In the genomic region with DNA sequence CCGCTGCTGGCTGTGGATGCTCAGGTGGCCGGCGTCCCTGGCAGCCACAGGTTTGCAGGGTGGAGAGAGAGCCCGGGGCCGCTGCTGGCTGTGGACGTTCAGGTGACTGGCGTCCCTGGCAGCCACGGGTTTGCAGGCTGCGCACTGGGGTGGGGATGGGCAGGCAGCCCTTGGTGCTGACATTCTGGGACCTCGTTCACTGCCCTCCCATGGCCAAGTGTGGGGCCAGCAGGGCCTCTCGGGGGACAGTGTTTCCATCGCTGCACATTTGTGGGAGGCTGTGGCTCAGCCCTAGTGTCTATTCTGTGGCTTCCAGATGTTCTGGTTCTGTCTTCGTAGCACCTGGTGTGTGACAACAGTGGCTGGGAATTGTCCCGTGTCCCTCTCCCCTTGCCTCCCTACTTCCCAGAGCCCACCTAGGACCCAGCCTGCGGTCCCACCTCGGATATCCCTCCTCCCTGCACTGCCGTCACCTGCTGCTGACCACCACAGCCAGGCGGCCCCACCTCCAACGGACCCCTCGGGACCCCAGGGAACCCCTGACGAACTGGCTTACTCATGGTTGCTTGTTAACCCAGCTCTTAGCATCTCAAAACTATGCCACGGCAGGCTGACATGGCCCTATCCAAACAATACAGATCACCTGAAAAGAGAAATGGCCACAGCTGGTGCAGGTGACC, we compare ENCODE assay signal across 21 cellular contexts. TPM values are rescaled to one million over a fixed set of nuclear protein-coding genes. Genes with fewer than 3 reads are reported as not detected.
DNase-seq lines count a peak whose midpoint lies in the region; ATAC-seq and TF ChIP-seq lines count a peak whose summit lies in the region.
"Had no signal": no experiment of that assay in that cellular context is flagged by ENCODE, and none has a peak within 500 bp of the region (broad histone marks: within the 10 kb centered on the region; RNA-seq: fewer than 3 reads in every experiment).

No MANE protein-coding gene starts in this region.

- H3K36me3 ChIP-seq in endocrine pancreas (ENCODE audit: control insufficient read depth, insufficient read depth, low read length) = no peaks in the 10 kb centered on the region
- H3K36me3 ChIP-seq: HAP-1, Peyer's patch had no signal

- ATAC-seq in left ventricle myocardium superior = no peak
- ATAC-seq in left cardiac atrium = no peak
- ATAC-seq in stimulated activated effector memory CD8-positive, alpha-beta T cell treated with anti-CD3 and anti-CD28 coated beads, Interleukin-12 subunit alpha, Interleukin-12 subunit beta, amount 100 ng/mL, for 72 hours = no peak
- no peak for ATAC-seq in stimulated activated naive CD8-positive, alpha-beta T cell treated with anti-CD3 and anti-CD28 coated beads, Interleukin-15, amount 100 ng/mL, for 72 hours

- H3K4me3 Mint-ChIP-seq in H9 (no peak overlapping the region), type B pancreatic cell (no peak overlapping the region)
- H3K4me3 Mint-ChIP-seq in stimulated activated effector memory CD8-positive, alpha-beta T cell treated with anti-CD3 and anti-CD28 coated beads, Interleukin-12 subunit alpha, Interleukin-12 subunit beta, amount 100 ng/mL, for 72 hours = no peak overlapping the region
- no peak overlapping the region for H3K4me3 Mint-ChIP-seq in stimulated activated naive CD8-positive, alpha-beta T cell treated with anti-CD3 and anti-CD28 coated beads, Interleukin-15, amount 100 ng/mL, for 72 hours
- H3K4me3 Mint-ChIP-seq: CD14-positive monocyte; CD8-positive, alpha-beta memory T cell; IgD-negative memory B cell had no signal

- H3K4me2 ChIP-seq in H9 (ENCODE audit: insufficient read depth, insufficient read length, low read length) = no peak overlapping the region
- H3K4me2 ChIP-seq: KMS-11 had no signal

- no peaks in the 10 kb centered on the region for H3K79me1 ChIP-seq in H9 (ENCODE audit: insufficient read depth, low read depth, low read length, poor library complexity, severe bottlenecking)

- no peak overlapping the region for H2BK5ac ChIP-seq in H9 (ENCODE audit: insufficient read length, low read length)

- intact Hi-C loops in left ventricle myocardium superior (cut with micrococcal nuclease) (no loop called here), left cardiac atrium (cut with DNase I) (no loop called here)

- no peak overlapping the region for H4K91ac ChIP-seq in H9 (ENCODE audit: insufficient read length, low read depth, low read length)

- H4K8ac ChIP-seq in H9 (replicated peaks; ENCODE audit: insufficient read length, low read depth, low read length) = no peak overlapping the region

- peaks cover 11% of the 10 kb centered on the region for H3K27me3 Mint-ChIP-seq in H9 (ENCODE audit: low read depth)
- H3K27me3 Mint-ChIP-seq in type B pancreatic cell = peaks cover 2% of the 10 kb centered on the region
- H3K27me3 Mint-ChIP-seq in stimulated activated naive CD8-positive, alpha-beta T cell treated with anti-CD3 and anti-CD28 coated beads, Interleukin-15, amount 100 ng/mL, for 72 hours = peaks cover 24% of the 10 kb centered on the region

- H3K9me3 ChIP-seq in H9 (ENCODE audit: control insufficient read depth, low read depth, low read length) = no peaks in the 10 kb centered on the region
- H3K9me3 ChIP-seq in endocrine pancreas (ENCODE audit: control insufficient read depth, low read length) = no peaks in the 10 kb centered on the region
- H3K9me3 ChIP-seq: HAP-1, Peyer's patch had no signal

- H3K9ac ChIP-seq in H9 (ENCODE audit: extremely low read depth, insufficient read length, low read length) (no peak overlapping the region), endocrine pancreas (ENCODE audit: control insufficient read depth, insufficient read depth, low read length) (peak overlapping the region; percentile 7)
- H3K9ac ChIP-seq: KMS-11 had no signal

- H3K23me2 ChIP-seq in H9 (ENCODE audit: insufficient read length, low read depth, low read length, poor library complexity, severe bottlenecking) = no peaks in the 10 kb centered on the region

- H3K36me3 Mint-ChIP-seq in H9 (ENCODE audit: insufficient read depth in 1 of 3, low read depth in 3 of 3) = peaks cover 0 to 3% (median 0%) of the 10 kb centered on the region in 3 experiments; a peak in 1 of 7 replicates
- no peaks in the 10 kb centered on the region for H3K36me3 Mint-ChIP-seq in type B pancreatic cell
- H3K36me3 Mint-ChIP-seq in stimulated activated effector memory CD8-positive, alpha-beta T cell treated with anti-CD3 and anti-CD28 coated beads, Interleukin-12 subunit alpha, Interleukin-12 subunit beta, amount 100 ng/mL, for 72 hours = no peaks in the 10 kb centered on the region
- H3K36me3 Mint-ChIP-seq: CD14-positive monocyte; CD8-positive, alpha-beta memory T cell; IgD-negative memory B cell had no signal

- no peak overlapping the region for H3T11ph ChIP-seq in H9 (ENCODE audit: low read length)

- no CpG with 5 or more reads among the region's 22 CpGs for WGBS in H9 (ENCODE audit: extremely low coverage, insufficient read length, low lambda C conversion rate)

- H3K79me2 ChIP-seq in H9 (ENCODE audit: insufficient read depth, low read length) = no peaks in the 10 kb centered on the region

- H3K27ac ChIP-seq in H9 (ENCODE audit: insufficient read length, low read depth, low read length) = no peak overlapping the region
- H3K27ac ChIP-seq: KMS-11, Peyer's patch had no signal

- no peak overlapping the region for H3K23ac ChIP-seq in H9 (ENCODE audit: insufficient read length, low read depth, low read length)

- no peak overlapping the region for H2BK20ac ChIP-seq in H9 (ENCODE audit: low read depth, low read length, poor library complexity, severe bottlenecking)

- H4K20me1 ChIP-seq in H9 (ENCODE audit: control insufficient read depth, insufficient read depth, insufficient read length) = no peaks in the 10 kb centered on the region

- H2BK120ac ChIP-seq in H9 (ENCODE audit: low read depth, low read length, poor library complexity, severe bottlenecking) = no peak overlapping the region

- H3K4me1 Mint-ChIP-seq in H9 (no peaks in the 10 kb centered on the region), type B pancreatic cell (ENCODE audit: unreplicated experiment) (peaks cover 14% of the 10 kb centered on the region)
- H3K4me1 Mint-ChIP-seq in stimulated activated effector memory CD8-positive, alpha-beta T cell treated with anti-CD3 and anti-CD28 coated beads, Interleukin-12 subunit alpha, Interleukin-12 subunit beta, amount 100 ng/mL, for 72 hours = no peaks in the 10 kb centered on the region
- H3K4me1 Mint-ChIP-seq in stimulated activated naive CD8-positive, alpha-beta T cell treated with anti-CD3 and anti-CD28 coated beads, Interleukin-15, amount 100 ng/mL, for 72 hours = no peaks in the 10 kb centered on the region
- H3K4me1 Mint-ChIP-seq: CD14-positive monocyte; CD8-positive, alpha-beta memory T cell had no signal

- H3K27ac Mint-ChIP-seq in H9 (no peak overlapping the region; a peak in 1 of 7 replicates), type B pancreatic cell (peak overlapping the region; percentile 70)
- H3K27ac Mint-ChIP-seq in stimulated activated effector memory CD8-positive, alpha-beta T cell treated with anti-CD3 and anti-CD28 coated beads, Interleukin-12 subunit alpha, Interleukin-12 subunit beta, amount 100 ng/mL, for 72 hours = no peak overlapping the region
- no peak overlapping the region for H3K27ac Mint-ChIP-seq in stimulated activated naive CD8-positive, alpha-beta T cell treated with anti-CD3 and anti-CD28 coated beads, Interleukin-15, amount 100 ng/mL, for 72 hours
- H3K27ac Mint-ChIP-seq: CD8-positive, alpha-beta memory T cell; IgD-negative memory B cell had no signal

- H3K4me1 ChIP-seq in H9 (ENCODE audit: insufficient read depth, low read length) (no peaks in the 10 kb centered on the region), endocrine pancreas (ENCODE audit: control insufficient read depth, insufficient read depth, low read length) (no peaks in the 10 kb centered on the region)
- H3K4me1 ChIP-seq: HAP-1, Peyer's patch had no signal

- H3K4me3 ChIP-seq in endocrine pancreas (ENCODE audit: control insufficient read depth, insufficient read depth, low read length) = no peak overlapping the region
- H3K4me3 ChIP-seq: HAP-1, Peyer's patch had no signal

- no peak overlapping the region for H2BK12ac ChIP-seq in H9 (ENCODE audit: insufficient read length, low read depth, low read length)

- no peak overlapping the region for H4K5ac ChIP-seq in H9 (ENCODE audit: insufficient read length, low read depth, low read length)

- no peak overlapping the region for H2AFZ ChIP-seq in H9 (ENCODE audit: low read length)

- H3K14ac ChIP-seq in H9 (ENCODE audit: insufficient read depth, low read length) = peak overlapping the region; percentile 19; the same call in 1 of the 2 replicates

- H3K9me3 Mint-ChIP-seq in H9 (peaks cover 0 to 4% of the 10 kb centered on the region in 2 experiments; a peak in 4 of 5 replicates), type B pancreatic cell (no peaks in the 10 kb centered on the region)
- H3K9me3 Mint-ChIP-seq in stimulated activated effector memory CD8-positive, alpha-beta T cell treated with anti-CD3 and anti-CD28 coated beads, Interleukin-12 subunit alpha, Interleukin-12 subunit beta, amount 100 ng/mL, for 72 hours = no peaks in the 10 kb centered on the region
- no peaks in the 10 kb centered on the region for H3K9me3 Mint-ChIP-seq in stimulated activated naive CD8-positive, alpha-beta T cell treated with anti-CD3 and anti-CD28 coated beads, Interleukin-15, amount 100 ng/mL, for 72 hours
- H3K9me3 Mint-ChIP-seq: CD14-positive monocyte; CD8-positive, alpha-beta memory T cell; IgD-negative memory B cell had no signal

- H3K18ac ChIP-seq in H9 (ENCODE audit: insufficient read length, low read depth, low read length) = no peak overlapping the region

- no peak overlapping the region for H3K56ac ChIP-seq in H9 (ENCODE audit: insufficient read length, low read depth, low read length)

- DNase-seq in left ventricle myocardium superior (peak; percentile 15), left cardiac atrium (no peak), H9 (no peak), type B pancreatic cell (ENCODE audit: extremely low spot score, unreplicated experiment) (no peak)
- DNase-seq in stimulated activated effector memory CD8-positive, alpha-beta T cell treated with anti-CD3 and anti-CD28 coated beads, Interleukin-12 subunit alpha, Interleukin-12 subunit beta, amount 100 ng/mL, for 72 hours (ENCODE audit: low spot score in 2 of 2) = no peak
- no peak for DNase-seq in stimulated activated naive CD8-positive, alpha-beta T cell treated with anti-CD3 and anti-CD28 coated beads, Interleukin-15, amount 100 ng/mL, for 72 hours
- no peak for DNase-seq in stimulated activated CD4-positive, alpha-beta T cell treated with anti-CD3 and anti-CD28 coated beads, Interleukin-2, amount 100 ng/mL, for 24 hours
- DNase-seq: CD8-positive, alpha-beta memory T cell; NCI-H1048; NCI-H1694; NCI-H2029 treated with DMSO at 0.1 percent for 48 hours; Peyer's patch had no signal

- no peak for TF ChIP-seq CTCF in H9 (conservative IDR thresholded peaks at IDR 0.05)
- no peak for TF ChIP-seq CTCF in type B pancreatic cell (conservative IDR thresholded peaks at IDR 0.05)

- no peak overlapping the region for H2AK5ac ChIP-seq in H9 (ENCODE audit: insufficient read length, low read length)

- no peak overlapping the region for H3K4ac ChIP-seq in H9 (ENCODE audit: low read depth, low read length)

- no peaks in the 10 kb centered on the region for H3K27me3 ChIP-seq in H9 (ENCODE audit: insufficient read depth, low read length)
- no peaks in the 10 kb centered on the region for H3K27me3 ChIP-seq in endocrine pancreas (ENCODE audit: control insufficient read depth, insufficient read depth, low read length)
- H3K27me3 ChIP-seq: Peyer's patch had no signal

- H2BK15ac ChIP-seq in H9 (ENCODE audit: low read depth, low read length) = no peak overlapping the region

RNA-seq across cellular contexts. Expression of a gene that starts 0.9 kb away (rescaled TPM):
- total RNA-seq in left ventricle myocardium superior (not detected), left cardiac atrium (not detected), H9 (2021) (not detected in 2 replicates), type B pancreatic cell (ENCODE audit: low replicate concordance) (0.68 and 0.98 TPM in 2 replicates)
- total RNA-seq: CD8-positive, alpha-beta memory T cell; Daoy; G401; NCI-H460; OCI-LY7 had no signal

RNA-seq across cellular contexts. Expression of a gene that starts 11.1 kb away (rescaled TPM):
- not detected for total RNA-seq in left ventricle myocardium superior
- total RNA-seq in left cardiac atrium = not detected
- total RNA-seq in H9 (2021) = 0.15 and 0.37 TPM in 2 replicates
- total RNA-seq in type B pancreatic cell (ENCODE audit: low replicate concordance) = 62.0 and 157 TPM in 2 replicates
- total RNA-seq: CD8-positive, alpha-beta memory T cell; Daoy; G401; NCI-H460; OCI-LY7 had no signal

RNA-seq across cellular contexts. Expression of a gene that starts 38.4 kb away (rescaled TPM):
- 0.12 TPM for total RNA-seq in left ventricle myocardium superior
- total RNA-seq in left cardiac atrium = under 1 TPM; 0.24 to 0.29 TPM
- not detected in 2 replicates for total RNA-seq in H9 (2021)
- 0.51 and 1.00 TPM in 2 replicates for total RNA-seq in type B pancreatic cell (ENCODE audit: low replicate concordance)
- total RNA-seq: CD8-positive, alpha-beta memory T cell; Daoy; G401; NCI-H460; OCI-LY7 had no signal

Comparison
In these comparisons a context has a peak if more than half of its experiments do, and no peak if none do; other contexts are left out.
1. RNA of a gene that starts 11.1 kb away (total RNA-seq): 62.0 to 157 TPM in type B pancreatic cell; 0.15 to 0.37 TPM in H9, not detected in left ventricle myocardium superior (single experiment) and not detected in left cardiac atrium; every median in the first group is over 10 times any median in the second.